8 cellular contexts compared by ENCODE assay signal in genomic region chr11:33259869-33260268, GRCh38. TPM values are rescaled to one million over a fixed set of nuclear protein-coding genes. Genes with fewer than 3 reads are reported as not detected.
DNase-seq lines count a peak whose midpoint lies in the region; ATAC-seq and TF ChIP-seq lines count a peak whose summit lies in the region.

No MANE protein-coding gene starts in this region.

- ATAC-seq in naive B cell (ENCODE audit: low read depth in 2 of 2) (no peak), GM21423 (IDR thresholded peaks at IDR 0.05; ENCODE audit: unreplicated experiment) (no peak)

- H3K79me2 ChIP-seq in ACC112 (ENCODE audit: control insufficient read depth, insufficient read depth, low read length, unreplicated experiment), result peaks cover 67% of the 10 kb centered on the region

- H3K27ac Mint-ChIP-seq in HFFc6 (peak overlapping the region; percentile 99), naive B cell (no peak overlapping the region)

- no peaks in the 10 kb centered on the region for H3K9me3 Mint-ChIP-seq in HFFc6
- peaks cover 0 to 5% (median 0%) of the 10 kb centered on the region in 7 donors for H3K9me3 Mint-ChIP-seq in naive B cell

- H2AFZ ChIP-seq in ACC112 (ENCODE audit: low read length, unreplicated experiment), result no peak overlapping the region

- H3K36me3 ChIP-seq in ACC112 (ENCODE audit: insufficient read depth, low read length), result no peaks in the 10 kb centered on the region
- no peaks in the 10 kb centered on the region for H3K36me3 ChIP-seq in brain microvascular endothelial cell (replicated peaks)

- no peak for DNase-seq in HFFc6
- no peak for DNase-seq in brain microvascular endothelial cell
- DNase-seq in naive B cell, result no peak
- DNase-seq in NCI-H1436 (lab: John Stamatoyannopoulos, UW), result no peak
- no peak for DNase-seq in activated CD4-positive, alpha-beta T cell treated with anti-CD3 and anti-CD28 coated beads, Interleukin-2, amount 50 U/mL, for 1 hour
- no peak for DNase-seq in anterior cingulate cortex (lab: John Stamatoyannopoulos, UW)

- H3K27me3 ChIP-seq in ACC112 (ENCODE audit: insufficient read depth, low read length), result no peaks in the 10 kb centered on the region
- H3K27me3 ChIP-seq in brain microvascular endothelial cell (replicated peaks), result no peaks in the 10 kb centered on the region

- H3K4me1 ChIP-seq in ACC112 (ENCODE audit: control insufficient read depth, insufficient read depth, low read length, unreplicated experiment), result peaks cover 38% of the 10 kb centered on the region

- H3K36me3 Mint-ChIP-seq in HFFc6 (ENCODE audit: low read depth) (peaks cover 17% of the 10 kb centered on the region), naive B cell (peaks cover 0 to 6% of the 10 kb centered on the region in 2 donors)

- H3K27ac ChIP-seq in ACC112 (ENCODE audit: low read depth, low read length) (peak overlapping the region; percentile 99), brain microvascular endothelial cell (no peak overlapping the region)

- H3K27me3 Mint-ChIP-seq in HFFc6 (ENCODE audit: insufficient read depth) (0 out of 2 replicates have a peak, but pooled peaks cover 2% of the 10 kb centered on the region), naive B cell (no peaks in the 10 kb centered on the region)

- TF ChIP-seq CTCF in HFFc6 (IDR thresholded peaks at IDR 0.05) (no peak), brain microvascular endothelial cell (IDR thresholded peaks at IDR 0.05; ENCODE audit: low read depth, low read length, missing control alignments) (no peak)

- peak overlapping the region; percentile 99 for H3K4me3 Mint-ChIP-seq in HFFc6
- peak overlapping the region in 6 of 8 donors; percentile 22 to 99 (median 80) for H3K4me3 Mint-ChIP-seq in naive B cell

- in situ Hi-C loops in brain microvascular endothelial cell (cut with HindIII; ENCODE audit: low pct_ligation_motif_present, low sequenced_read_pairs), result no loop called here

- H3K4me1 Mint-ChIP-seq in HFFc6 (ENCODE audit: low read depth) (peaks cover 56% of the 10 kb centered on the region), naive B cell (peaks cover 34 to 56% (median 52%) of the 10 kb centered on the region in 3 donors)

- peak overlapping the region; percentile 91 for H3K4me3 ChIP-seq in ACC112 (ENCODE audit: low read depth, low read length)
- peak overlapping the region; percentile 90 for H3K4me3 ChIP-seq in brain microvascular endothelial cell (ENCODE audit: low read depth, low read length)

RNA-seq across cellular contexts. Expression of gene HIPK3, which starts 2.7 kb away (rescaled TPM):
- 10 to 100 TPM; 40.8 to 52.5 (median 47.3) TPM for total RNA-seq in HFFc6 (2021; fragmentation: NEBNext Ultra II Directional; extraction: Animal tissue kit (Norgen Biotek cat#: 25700))
- polyA plus RNA-seq in naive B cell (ENCODE audit: low read depth in 6 of 6), result 10 to 100 TPM; 32.9 to 44.0 (median 36.7) TPM
